Comparison of ENCODE assay signal across 8 cellular contexts in the genomic region with DNA sequence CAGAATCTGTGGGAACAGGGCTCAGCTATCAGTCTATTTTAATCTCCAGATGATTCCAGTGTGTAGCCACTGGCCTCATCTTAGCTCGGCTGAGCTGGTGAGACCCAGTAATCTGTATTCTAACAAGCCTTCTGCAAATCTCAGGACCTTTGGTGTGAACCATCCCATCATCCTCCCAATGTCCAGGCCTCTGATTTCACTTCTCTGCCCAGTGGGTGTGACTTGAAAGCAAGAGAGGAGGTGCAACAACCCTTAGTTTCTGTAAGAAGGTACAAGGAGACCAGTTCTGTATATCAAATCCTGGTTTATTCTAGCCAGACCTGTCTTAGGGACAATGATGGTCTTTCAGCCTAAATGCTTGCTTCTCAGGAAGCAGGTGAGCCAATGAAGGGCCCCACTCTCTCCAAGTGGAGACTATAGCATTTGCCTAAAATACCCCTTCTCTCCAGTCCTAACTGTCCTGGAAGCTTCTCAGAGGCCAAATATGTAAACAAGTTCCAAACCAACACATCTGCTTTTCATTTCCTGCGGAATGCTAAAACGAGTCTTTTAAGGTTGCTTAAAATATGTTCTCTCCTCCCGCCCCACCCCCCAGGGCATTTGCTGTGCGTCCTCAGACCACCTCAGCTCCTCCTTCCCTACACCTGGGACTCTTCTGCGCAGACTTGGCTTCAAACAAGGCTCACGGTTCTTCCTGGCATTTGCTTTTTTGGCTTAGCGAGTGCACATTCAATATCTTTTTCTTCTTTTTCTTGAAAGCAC.
A peak's percentile ranks its signal among the peaks of the same experiment; 100 is the strongest.
DNase-seq lines count a peak whose midpoint lies in the region; ATAC-seq and TF ChIP-seq lines count a peak whose summit lies in the region.
"Had no signal": no experiment of that assay in that cellular context is flagged by ENCODE, and none has a peak within 500 bp of the region (broad histone marks: within the 10 kb centered on the region; RNA-seq: fewer than 3 reads in every experiment).

No MANE protein-coding gene starts in this region.

- POLR2A ChIA-PET in WTC11 (lab: Charles Lee): interaction anchor here (0.5 to 1.4 kb wide), 2 partner anchors 78 to 123 kb away, joined by 5 to 6 read pairs; no protein-coding TSS in a partner anchor
- POLR2A ChIA-PET in HEK293T (lab: Yijun Ruan, JAX): no interaction called here

- H3K36me3 Mint-ChIP-seq in WTC11: no peaks in the 10 kb centered on the region

- CTCF ChIA-PET in WTC11 (lab: Charles Lee): interaction anchor here (0.6 kb wide), 1 partner anchor 95 kb away, joined by 3 read pairs; no protein-coding TSS in a partner anchor
- CTCF ChIA-PET in HEK293T (lab: Yijun Ruan, JAX): no interaction called here

- H3K36me3 ChIP-seq in H7 (replicated peaks; ENCODE audit: control insufficient read depth, insufficient read depth, low read length): no peaks in the 10 kb centered on the region

- H3K27me3 ChIP-seq in H7 (ENCODE audit: control insufficient read depth, insufficient read depth, low read length): peaks cover 23% of the 10 kb centered on the region

- H3K4me3 ChIP-seq in H7 (ENCODE audit: insufficient read depth, low read depth, low read length) (no peak overlapping the region), iPS-18c (ENCODE audit: insufficient read depth, low read depth, low read length) (0 out of 2 replicates have a peak overlapping the region, but pooled peaks have one; percentile 26)

- no peak for TF ChIP-seq CTCF in WTC11 (IDR thresholded peaks at IDR 0.05)

- peak overlapping the region; percentile 59 for H3K4me3 Mint-ChIP-seq in WTC11
- H3K4me3 Mint-ChIP-seq in stimulated activated naive CD8-positive, alpha-beta T cell treated with anti-CD3 and anti-CD28 coated beads, Interleukin-15, amount 100 ng/mL, for 72 hours: peak overlapping the region; percentile 28 to 29

- peaks cover 88% of the 10 kb centered on the region for H3K27me3 Mint-ChIP-seq in WTC11 (ENCODE audit: low read depth)
- no peaks in the 10 kb centered on the region for H3K27me3 Mint-ChIP-seq in stimulated activated naive CD8-positive, alpha-beta T cell treated with anti-CD3 and anti-CD28 coated beads, Interleukin-15, amount 100 ng/mL, for 72 hours

- H3K4me1 Mint-ChIP-seq in WTC11: peaks cover 41% of the 10 kb centered on the region
- peaks cover 63% of the 10 kb centered on the region for H3K4me1 Mint-ChIP-seq in stimulated activated naive CD8-positive, alpha-beta T cell treated with anti-CD3 and anti-CD28 coated beads, Interleukin-15, amount 100 ng/mL, for 72 hours

- no peaks in the 10 kb centered on the region for H3K9me3 ChIP-seq in iPS-18c (ENCODE audit: control insufficient read depth, insufficient read depth, low read length)

- ATAC-seq in WTC11 (peak; percentile 52), GM21390 (IDR thresholded peaks at IDR 0.05; ENCODE audit: unreplicated experiment) (no peak)
- ATAC-seq in stimulated activated naive CD8-positive, alpha-beta T cell treated with anti-CD3 and anti-CD28 coated beads, Interleukin-15, amount 100 ng/mL, for 72 hours: no peak

- peak overlapping the region; percentile 92 for H3K27ac Mint-ChIP-seq in WTC11
- H3K27ac Mint-ChIP-seq in stimulated activated naive CD8-positive, alpha-beta T cell treated with anti-CD3 and anti-CD28 coated beads, Interleukin-15, amount 100 ng/mL, for 72 hours: peak overlapping the region; percentile 67 to 79

- peak; percentile 31 for DNase-seq in H7
- DNase-seq in WTC11 (ENCODE audit: low spot score): peak; percentile 56
- no peak for DNase-seq in stimulated activated naive CD8-positive, alpha-beta T cell treated with anti-CD3 and anti-CD28 coated beads, Interleukin-15, amount 100 ng/mL, for 72 hours
- no peak for DNase-seq in HEK293T (ENCODE audit: extremely low spot score)
- no peak for DNase-seq in DMS114 treated with DMSO at 0.1 percent for 48 hours (lab: John Stamatoyannopoulos, UW; ENCODE audit: unreplicated experiment)
- DNase-seq: NCI-H2227 treated with DMSO at 0.1 percent for 48 hours had no signal

- no peaks in the 10 kb centered on the region for H3K9me3 Mint-ChIP-seq in WTC11
- no peaks in the 10 kb centered on the region for H3K9me3 Mint-ChIP-seq in stimulated activated naive CD8-positive, alpha-beta T cell treated with anti-CD3 and anti-CD28 coated beads, Interleukin-15, amount 100 ng/mL, for 72 hours

TF ChIP-seq in WTC11, 78 proteins besides CTCF, POLR2A, EP300 and RAD21 (continues in another document):
- TF ChIP-seq TEAD1 (CRISPR knock-in tag; IDR thresholded peaks at IDR 0.05) (no peak), ZNF671 (CRISPR knock-in tag; IDR thresholded peaks at IDR 0.05) (no peak), ZNF219 (CRISPR knock-in tag; IDR thresholded peaks at IDR 0.05; ENCODE audit: borderline replicate concordance) (no peak), GRHL2 (CRISPR knock-in tag; IDR thresholded peaks at IDR 0.05; ENCODE audit: insufficient replicate concordance, severe bottlenecking) (no peak), EMX1 (CRISPR knock-in tag; IDR thresholded peaks at IDR 0.05) (no peak), ETV6 (CRISPR knock-in tag; IDR thresholded peaks at IDR 0.05) (no peak), ESRRA (CRISPR knock-in tag; IDR thresholded peaks at IDR 0.05; ENCODE audit: borderline replicate concordance) (no peak)
- TF ChIP-seq, protein P1, sequence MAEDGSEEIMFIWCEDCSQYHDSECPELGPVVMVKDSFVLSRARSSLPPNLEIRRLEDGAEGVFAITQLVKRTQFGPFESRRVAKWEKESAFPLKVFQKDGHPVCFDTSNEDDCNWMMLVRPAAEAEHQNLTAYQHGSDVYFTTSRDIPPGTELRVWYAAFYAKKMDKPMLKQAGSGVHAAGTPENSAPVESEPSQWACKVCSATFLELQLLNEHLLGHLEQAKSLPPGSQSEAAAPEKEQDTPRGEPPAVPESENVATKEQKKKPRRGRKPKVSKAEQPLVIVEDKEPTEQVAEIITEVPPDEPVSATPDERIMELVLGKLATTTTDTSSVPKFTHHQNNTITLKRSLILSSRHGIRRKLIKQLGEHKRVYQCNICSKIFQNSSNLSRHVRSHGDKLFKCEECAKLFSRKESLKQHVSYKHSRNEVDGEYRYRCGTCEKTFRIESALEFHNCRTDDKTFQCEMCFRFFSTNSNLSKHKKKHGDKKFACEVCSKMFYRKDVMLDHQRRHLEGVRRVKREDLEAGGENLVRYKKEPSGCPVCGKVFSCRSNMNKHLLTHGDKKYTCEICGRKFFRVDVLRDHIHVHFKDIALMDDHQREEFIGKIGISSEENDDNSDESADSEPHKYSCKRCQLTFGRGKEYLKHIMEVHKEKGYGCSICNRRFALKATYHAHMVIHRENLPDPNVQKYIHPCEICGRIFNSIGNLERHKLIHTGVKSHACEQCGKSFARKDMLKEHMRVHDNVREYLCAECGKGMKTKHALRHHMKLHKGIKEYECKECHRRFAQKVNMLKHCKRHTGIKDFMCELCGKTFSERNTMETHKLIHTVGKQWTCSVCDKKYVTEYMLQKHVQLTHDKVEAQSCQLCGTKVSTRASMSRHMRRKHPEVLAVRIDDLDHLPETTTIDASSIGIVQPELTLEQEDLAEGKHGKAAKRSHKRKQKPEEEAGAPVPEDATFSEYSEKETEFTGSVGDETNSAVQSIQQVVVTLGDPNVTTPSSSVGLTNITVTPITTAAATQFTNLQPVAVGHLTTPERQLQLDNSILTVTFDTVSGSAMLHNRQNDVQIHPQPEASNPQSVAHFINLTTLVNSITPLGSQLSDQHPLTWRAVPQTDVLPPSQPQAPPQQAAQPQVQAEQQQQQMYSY (CRISPR knock-in tag; IDR thresholded peaks at IDR 0.05): no peak

TF ChIP-seq in HEK293T, 16 proteins besides CTCF, POLR2A, EP300 and RAD21:
- TF ChIP-seq ELF4 (IDR thresholded peaks at IDR 0.05) (no peak), FOXA1 (IDR thresholded peaks at IDR 0.05) (no peak), SUZ12 (IDR thresholded peaks at IDR 0.05) (no peak)

Comparison
In these comparisons a context has a peak if more than half of its experiments do, and no peak if none do; other contexts are left out.
1. DNase-seq: peak in H7 (single experiment) and WTC11 (single experiment); none in stimulated activated naive CD8-positive, alpha-beta T cell treated with anti-CD3 and anti-CD28 coated beads, Interleukin-15, amount 100 ng/mL, for 72 hours (0 of 2), HEK293T (single experiment) and DMS114 treated with DMSO at 0.1 percent for 48 hours (single experiment).